In the genomic region with DNA sequence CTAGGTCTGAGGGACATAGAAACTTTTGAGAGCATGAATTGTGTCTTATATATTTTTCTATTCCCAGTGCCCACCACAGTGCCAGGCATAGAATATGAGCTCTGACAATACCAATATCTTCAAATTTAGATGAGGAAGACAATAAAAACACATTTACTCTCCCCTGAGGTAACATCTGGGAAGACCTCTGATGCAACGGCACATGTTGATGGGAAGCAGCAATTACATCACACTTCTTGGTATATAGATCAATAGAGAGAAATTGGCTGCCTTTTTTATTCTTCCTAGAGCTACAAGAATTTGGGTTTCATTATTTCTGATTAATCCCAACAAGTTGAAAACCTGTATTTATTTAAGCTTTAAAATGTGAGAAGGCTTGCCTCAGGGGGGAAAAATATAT, we compare ENCODE assay signal across 27 cellular contexts.
"Had no signal": no experiment of that assay in that cellular context is flagged by ENCODE, and none has a peak within 500 bp of the region (broad histone marks: within the 10 kb centered on the region; RNA-seq: fewer than 3 reads in every experiment).

No MANE protein-coding gene starts in this region.

- H3K27ac ChIP-seq: stomach, suprapubic skin, testis, thoracic aorta, thyroid gland, tibial artery, tibial nerve, transverse colon, upper lobe of left lung, upper lobe of right lung, uterus, vagina had no signal

- H3K4me1 ChIP-seq: stomach, suprapubic skin, testis, thyroid gland, tibial artery, tibial nerve, transverse colon, upper lobe of left lung, upper lobe of right lung, uterus, vagina had no signal

- DNase-seq: stimulated activated CD4-positive, alpha-beta T cell treated with anti-CD3 and anti-CD28 coated beads, Interleukin-2, amount 100 ng/mL, for 48 hours; stimulated activated CD4-positive, alpha-beta T cell treated with anti-CD3 and anti-CD28 coated beads, Interleukin-4, amount 100 ng/mL, for 1 hour; stimulated activated CD4-positive, alpha-beta T cell treated with anti-CD3 and anti-CD28 coated beads, Interleukin-4, amount 100 ng/mL, for 24 hours; stimulated activated CD4-positive, alpha-beta T cell treated with anti-CD3 and anti-CD28 coated beads, Interleukin-4, amount 100 ng/mL, for 4 hours; stimulated activated CD8-positive, alpha-beta memory T cell treated with anti-CD3 and anti-CD28 coated beads, Interleukin-4, amount 100 ng/mL, for 48 hours; stimulated activated naive B cell treated with anti-CD40 and anti-IgM and Interleukin-4, amounts not matched to agents 10 μg/mL and 1 μg/mL and 100 μg/mL, for 72 hours; stimulated activated naive CD4-positive, alpha-beta T cell; stimulated activated naive CD4-positive, alpha-beta T cell treated with Interleukin-2 at 50 U/mL for 16 hours; stimulated activated naive CD8-positive, alpha-beta T cell treated with anti-CD3 and anti-CD28 coated beads, Interleukin-15, amount 100 ng/mL, for 72 hours; stimulated activated naive CD8-positive, alpha-beta T cell treated with anti-CD3 and anti-CD28 coated beads, Interleukin-15, Interleukin-2, amounts not matched to agents 100 U/mL and 50 U/mL, for 24 hours; stomach; substantia nigra; testis; thyroid gland; tibial artery; transverse colon; trophoblast cell; upper lobe of left lung; upper lobe of right lung; uterus had no signal

- H3K27me3 ChIP-seq: stomach, suprapubic skin, testis, thyroid gland, tibial artery, tibial nerve, transverse colon, upper lobe of left lung, upper lobe of right lung, uterus, vagina had no signal

- H3K4me3 ChIP-seq: stomach, suprapubic skin, testis, thoracic aorta, thyroid gland, tibial artery, tibial nerve, transverse colon, upper lobe of left lung, upper lobe of right lung, uterus, vagina had no signal

- H3K36me3 ChIP-seq: stomach, suprapubic skin, thoracic aorta, thyroid gland, tibial artery, tibial nerve, transverse colon, upper lobe of left lung, upper lobe of right lung, uterus, vagina had no signal

- FAIRE-seq: urothelium cell line had no signal

- H3K9me3 ChIP-seq: stomach, suprapubic skin, testis, thoracic aorta, thyroid gland, tibial artery, tibial nerve, transverse colon, upper lobe of left lung, upper lobe of right lung, uterus, vagina had no signal

- ATAC-seq: stimulated activated effector memory CD8-positive, alpha-beta T cell treated with anti-CD3 and anti-CD28 coated beads, Interleukin-12 subunit alpha, Interleukin-12 subunit beta, amount 100 ng/mL, for 72 hours; stimulated activated memory B cell treated with anti-CD40 and anti-IgM and Interleukin-4, amounts not matched to agents 10 μg/mL and 1 μg/mL and 100 μg/mL, for 72 hours; stimulated activated naive B cell treated with anti-CD40 and anti-IgM and Interleukin-4, amounts not matched to agents 10 μg/mL and 1 μg/mL and 100 μg/mL, for 72 hours; stimulated activated naive CD8-positive, alpha-beta T cell treated with anti-CD3 and anti-CD28 coated beads, Interleukin-15, amount 100 ng/mL, for 72 hours; stimulated activated naive CD8-positive, alpha-beta T cell treated with anti-CD3 and anti-CD28 coated beads, Interleukin-15, Interleukin-2, amounts not matched to agents 100 U/mL and 50 U/mL, for 24 hours; upper lobe of right lung had no signal
